Comparison of ENCODE assay signal across 24 cellular contexts in genomic region chr18:45084207-45084606, GRCh38.
"Had no signal": no experiment of that assay in that cellular context is flagged by ENCODE, and none has a peak within 500 bp of the region (broad histone marks: within the 10 kb centered on the region; RNA-seq: fewer than 3 reads in every experiment).

No MANE protein-coding gene starts in this region.

- H3K36me3 ChIP-seq: cardiac muscle cell, heart right ventricle, left ventricle myocardium inferior, suprapubic skin, vagina had no signal

- H3K27me3 Mint-ChIP-seq: activated CD4-positive, alpha-beta T cell treated with anti-CD3 and anti-CD28 coated beads, Interleukin-2, amount 10 ng/mL, durations not matched to agents 24 days and 14 days had no signal

- H3K4me1 Mint-ChIP-seq: activated CD4-positive, alpha-beta T cell treated with anti-CD3 and anti-CD28 coated beads, Interleukin-2, amount 10 ng/mL, durations not matched to agents 24 days and 14 days; activated naive CD4-positive, alpha-beta T cell treated with anti-CD3 and anti-CD28 coated beads, Interleukin-2, amount 10 ng/mL, durations not matched to agents 7 days and 5 days; activated naive CD8-positive, alpha-beta T cell treated with anti-CD3 and anti-CD28 coated beads, Interleukin-2, amount 50 U/mL, for 24 hours had no signal

- H3K27ac Mint-ChIP-seq: activated CD4-positive, alpha-beta T cell treated with anti-CD3 and anti-CD28 coated beads, Interleukin-2, amount 10 ng/mL, durations not matched to agents 24 days and 14 days; activated CD8-positive, alpha-beta memory T cell treated with anti-CD3 and anti-CD28 coated beads, Interleukin-2, amount 10 ng/mL, durations not matched to agents 7 days and 5 days; activated CD8-positive, alpha-beta T cell treated with anti-CD3 and anti-CD28 coated beads for 36 hours; activated naive CD4-positive, alpha-beta T cell treated with anti-CD3 and anti-CD28 coated beads, Interleukin-2, amount 10 ng/mL, durations not matched to agents 7 days and 5 days; activated naive CD8-positive, alpha-beta T cell treated with anti-CD3 and anti-CD28 coated beads, Interleukin-2, amount 50 U/mL, for 24 hours; natural killer cell treated with Interleukin-12 subunit alpha and Interleukin-12 subunit beta and Interleukin-15 and Interleukin-18, amount 100 ng/mL, for 72 hours; stimulated activated naive CD8-positive, alpha-beta T cell treated with anti-CD3 and anti-CD28 coated beads, Interleukin-15, Interleukin-2, amounts not matched to agents 100 ng/mL and 50 ng/mL, for 24 hours had no signal

- H3K4me1 ChIP-seq: body of pancreas, left ventricle myocardium inferior, parathyroid adenoma, suprapubic skin, vagina had no signal

- H3K4me3 ChIP-seq: body of pancreas, cardiac muscle cell, heart right ventricle, left ventricle myocardium inferior, suprapubic skin, vagina had no signal

- H3K36me3 Mint-ChIP-seq: activated CD8-positive, alpha-beta memory T cell treated with anti-CD3 and anti-CD28 coated beads, Interleukin-2, amount 10 ng/mL, durations not matched to agents 7 days and 5 days; activated naive CD4-positive, alpha-beta T cell treated with anti-CD3 and anti-CD28 coated beads, Interleukin-2, amount 10 ng/mL, durations not matched to agents 7 days and 5 days had no signal

- H3K9me3 ChIP-seq: body of pancreas, suprapubic skin, vagina had no signal

- ATAC-seq: activated CD4-positive, CD25-positive, alpha-beta regulatory T cell treated with anti-CD3 and anti-CD28 coated beads, Interleukin-2, amount 50 U/mL, for 24 hours; activated CD8-positive, alpha-beta memory T cell treated with anti-CD3 and anti-CD28 coated beads, Interleukin-2, amount 10 ng/mL, durations not matched to agents 7 days and 5 days; activated CD8-positive, alpha-beta T cell treated with anti-CD3 and anti-CD28 coated beads for 36 hours; activated naive CD8-positive, alpha-beta T cell treated with anti-CD3 and anti-CD28 coated beads, Interleukin-2, amount 50 U/mL, for 24 hours; body of pancreas; heart right ventricle; natural killer cell treated with Interleukin-12 subunit alpha and Interleukin-12 subunit beta and Interleukin-15 and Interleukin-18, amount 100 ng/mL, for 72 hours had no signal

- H3K9me3 Mint-ChIP-seq: activated CD4-positive, alpha-beta T cell treated with anti-CD3 and anti-CD28 coated beads, Interleukin-2, amount 10 ng/mL, durations not matched to agents 24 days and 14 days; activated CD8-positive, alpha-beta T cell treated with anti-CD3 and anti-CD28 coated beads for 36 hours had no signal

- H3K27me3 ChIP-seq: body of pancreas, cardiac muscle cell, suprapubic skin, vagina had no signal

- H3K27ac ChIP-seq: body of pancreas, cardiac muscle cell, heart right ventricle, left ventricle myocardium inferior, parathyroid adenoma, vagina, VCaP had no signal

- H3K4me3 Mint-ChIP-seq: activated CD4-positive, alpha-beta T cell treated with anti-CD3 and anti-CD28 coated beads, Interleukin-2, amount 10 ng/mL, durations not matched to agents 24 days and 14 days; activated CD8-positive, alpha-beta memory T cell treated with anti-CD3 and anti-CD28 coated beads, Interleukin-2, amount 10 ng/mL, durations not matched to agents 7 days and 5 days; activated CD8-positive, alpha-beta T cell treated with anti-CD3 and anti-CD28 coated beads for 36 hours; activated naive CD4-positive, alpha-beta T cell treated with anti-CD3 and anti-CD28 coated beads, Interleukin-2, amount 10 ng/mL, durations not matched to agents 7 days and 5 days; activated naive CD8-positive, alpha-beta T cell treated with anti-CD3 and anti-CD28 coated beads, Interleukin-2, amount 50 U/mL, for 24 hours; natural killer cell treated with Interleukin-12 subunit alpha and Interleukin-12 subunit beta and Interleukin-15 and Interleukin-18, amount 100 ng/mL, for 72 hours; stimulated activated naive CD8-positive, alpha-beta T cell treated with anti-CD3 and anti-CD28 coated beads, Interleukin-15, Interleukin-2, amounts not matched to agents 100 ng/mL and 50 ng/mL, for 24 hours; T-helper 2 cell treated with Interferon-gamma antibody and Interleukin-4, amounts not matched to agents 5 μg/mL and 100 μg/mL, for 36 hours had no signal

- DNase-seq: activated CD4-positive, alpha-beta T cell treated with anti-CD3 and anti-CD28 coated beads, Interleukin-2, amount 10 ng/mL, durations not matched to agents 24 days and 14 days; activated CD8-positive, alpha-beta memory T cell treated with anti-CD3 and anti-CD28 coated beads, Interleukin-2, amount 10 ng/mL, durations not matched to agents 7 days and 5 days; activated CD8-positive, alpha-beta T cell treated with anti-CD3 and anti-CD28 coated beads for 36 hours; activated effector memory CD4-positive, alpha-beta T cell treated with anti-CD3 and anti-CD28 coated beads, Interleukin-2, amount 50 U/mL, for 16 hours; activated naive CD4-positive, alpha-beta T cell treated with anti-CD3 and anti-CD28 coated beads, Interleukin-2, amount 10 ng/mL, durations not matched to agents 7 days and 5 days; activated naive CD8-positive, alpha-beta T cell treated with anti-CD3 and anti-CD28 coated beads, Interleukin-2, amount 50 U/mL, for 24 hours; activated T-cell treated with anti-CD3 and anti-CD28 coated beads for 4 hours; anterior cingulate cortex; body of pancreas; heart right ventricle; left ventricle myocardium inferior; mammary epithelial cell; nucleus accumbens; stimulated activated CD4-positive, alpha-beta T cell treated with anti-CD3 and anti-CD28 coated beads, Interleukin-12 subunit alpha, Interleukin-12 subunit beta, amount 100 ng/mL, for 4 hours; stimulated activated CD4-positive, alpha-beta T cell treated with anti-CD3 and anti-CD28 coated beads, Interleukin-4, amount 100 ng/mL, for 4 hours had no signal
